1 cellular context compared by ENCODE assay signal in the genomic region with DNA sequence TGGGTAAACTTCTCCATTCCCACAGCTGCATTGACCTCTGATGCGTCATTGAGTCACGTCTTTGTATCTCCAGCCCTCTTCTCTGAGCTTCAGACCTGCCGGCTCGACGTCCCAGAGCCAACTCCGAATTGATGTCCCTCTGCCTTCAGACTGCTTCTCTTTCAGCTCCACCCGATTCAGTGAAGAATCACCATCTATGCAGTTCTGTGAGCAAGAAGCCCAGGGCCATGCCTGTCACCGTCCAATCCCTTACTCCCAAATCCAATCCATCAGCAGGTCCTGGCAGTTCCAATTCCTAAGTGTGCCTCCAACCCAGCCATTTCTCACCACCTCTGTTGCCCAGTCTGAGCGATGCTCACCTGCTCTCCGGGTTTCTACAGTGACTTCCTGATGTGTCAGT.
TF ChIP-seq lines count a peak whose summit lies in the region.

No MANE protein-coding gene starts in this region.

TF ChIP-seq in H1, 55 proteins besides CTCF, POLR2A, EP300 and RAD21:
- TF ChIP-seq RBBP5 (IDR thresholded peaks at IDR 0.05; ENCODE audit: borderline replicate concordance, low read depth, low read length) (no peak), RXRA (IDR thresholded peaks at IDR 0.05; ENCODE audit: insufficient read depth, low read depth, low read length) (no peak), GABPA (IDR thresholded peaks at IDR 0.05; ENCODE audit: borderline replicate concordance, insufficient read depth, low read length) (no peak), CHD2 (IDR thresholded peaks at IDR 0.05; ENCODE audit: low read length) (no peak), SP1 (IDR thresholded peaks at IDR 0.05; ENCODE audit: low read depth, low read length) (no peak), JUN (IDR thresholded peaks at IDR 0.05; ENCODE audit: low read depth, low read length) (no peak), KDM1A (IDR thresholded peaks at IDR 0.05; ENCODE audit: borderline replicate concordance, low read length) (no peak), PHF8 (conservative IDR thresholded peaks at IDR 0.05; ENCODE audit: low read depth, low read length) (no peak), CBX8 (IDR thresholded peaks at IDR 0.05; ENCODE audit: borderline replicate concordance, low read depth, low read length) (no peak), SIX5 (IDR thresholded peaks at IDR 0.05; ENCODE audit: low read depth, low read length) (no peak), MAFK (IDR thresholded peaks at IDR 0.05; ENCODE audit: low read depth, low read length) (no peak), CREB1 (IDR thresholded peaks at IDR 0.05) (no peak)
- TF ChIP-seq, protein P1, sequence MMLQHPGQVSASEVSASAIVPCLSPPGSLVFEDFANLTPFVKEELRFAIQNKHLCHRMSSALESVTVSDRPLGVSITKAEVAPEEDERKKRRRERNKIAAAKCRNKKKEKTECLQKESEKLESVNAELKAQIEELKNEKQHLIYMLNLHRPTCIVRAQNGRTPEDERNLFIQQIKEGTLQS (IDR thresholded peaks at IDR 0.05; ENCODE audit: insufficient read depth, low read depth, low read length): no peak
- TF ChIP-seq, protein P2, sequence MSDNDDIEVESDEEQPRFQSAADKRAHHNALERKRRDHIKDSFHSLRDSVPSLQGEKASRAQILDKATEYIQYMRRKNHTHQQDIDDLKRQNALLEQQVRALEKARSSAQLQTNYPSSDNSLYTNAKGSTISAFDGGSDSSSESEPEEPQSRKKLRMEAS (IDR thresholded peaks at IDR 0.05): no peak
- TF ChIP-seq, protein P3, sequence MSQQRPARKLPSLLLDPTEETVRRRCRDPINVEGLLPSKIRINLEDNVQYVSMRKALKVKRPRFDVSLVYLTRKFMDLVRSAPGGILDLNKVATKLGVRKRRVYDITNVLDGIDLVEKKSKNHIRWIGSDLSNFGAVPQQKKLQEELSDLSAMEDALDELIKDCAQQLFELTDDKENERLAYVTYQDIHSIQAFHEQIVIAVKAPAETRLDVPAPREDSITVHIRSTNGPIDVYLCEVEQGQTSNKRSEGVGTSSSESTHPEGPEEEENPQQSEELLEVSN (IDR thresholded peaks at IDR 0.05): no peak
- TF ChIP-seq, protein P4, sequence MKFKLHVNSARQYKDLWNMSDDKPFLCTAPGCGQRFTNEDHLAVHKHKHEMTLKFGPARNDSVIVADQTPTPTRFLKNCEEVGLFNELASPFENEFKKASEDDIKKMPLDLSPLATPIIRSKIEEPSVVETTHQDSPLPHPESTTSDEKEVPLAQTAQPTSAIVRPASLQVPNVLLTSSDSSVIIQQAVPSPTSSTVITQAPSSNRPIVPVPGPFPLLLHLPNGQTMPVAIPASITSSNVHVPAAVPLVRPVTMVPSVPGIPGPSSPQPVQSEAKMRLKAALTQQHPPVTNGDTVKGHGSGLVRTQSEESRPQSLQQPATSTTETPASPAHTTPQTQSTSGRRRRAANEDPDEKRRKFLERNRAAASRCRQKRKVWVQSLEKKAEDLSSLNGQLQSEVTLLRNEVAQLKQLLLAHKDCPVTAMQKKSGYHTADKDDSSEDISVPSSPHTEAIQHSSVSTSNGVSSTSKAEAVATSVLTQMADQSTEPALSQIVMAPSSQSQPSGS (IDR thresholded peaks at IDR 0.05; ENCODE audit: low read length): no peak
